ENCODE assay signal across 8 cellular contexts in genomic region chr5:159208508-159209437, GRCh38. TPM values are rescaled to one million over a fixed set of nuclear protein-coding genes. Genes with fewer than 3 reads are reported as not detected.
A peak's percentile ranks its signal among the peaks of the same experiment; 100 is the strongest.
DNase-seq lines count a peak whose midpoint lies in the region; ATAC-seq and TF ChIP-seq lines count a peak whose summit lies in the region.

No MANE protein-coding gene starts in this region.

- peaks cover 17% of the 10 kb centered on the region for H3K36me3 Mint-ChIP-seq in central memory CD8-positive, alpha-beta T cell (ENCODE audit: insufficient read depth)

- ATAC-seq in GM18858 (IDR thresholded peaks at IDR 0.05; ENCODE audit: unreplicated experiment) (peak; percentile 8), HG03103 (IDR thresholded peaks at IDR 0.05; ENCODE audit: low read depth, unreplicated experiment) (peak; percentile 2), HG03565 (IDR thresholded peaks at IDR 0.05; ENCODE audit: unreplicated experiment) (no peak)
- ATAC-seq in central memory CD8-positive, alpha-beta T cell (replicated peaks; ENCODE audit: extremely low read depth, poor library complexity, severe bottlenecking), result peak; percentile 10

- H3K4me3 Mint-ChIP-seq in central memory CD8-positive, alpha-beta T cell, result peak overlapping the region; percentile 99

- peaks cover 52% of the 10 kb centered on the region for H3K4me1 Mint-ChIP-seq in central memory CD8-positive, alpha-beta T cell

- H3K27me3 ChIP-seq in kidney epithelial cell (ENCODE audit: control insufficient read depth, insufficient read depth, low read length), result no peaks in the 10 kb centered on the region

- peak; percentile 52 for DNase-seq in AG08396 (ENCODE audit: low spot score)
- DNase-seq in SW480 (ENCODE audit: low spot score), result peak; percentile 56
- no peak for DNase-seq in central memory CD8-positive, alpha-beta T cell (ENCODE audit: low spot score in 2 of 2)
- DNase-seq in kidney epithelial cell (ENCODE audit: low read depth), result no peak
- peak; percentile 35 for DNase-seq in stimulated activated CD4-positive, alpha-beta T cell treated with anti-CD3 and anti-CD28 coated beads, Interleukin-12 subunit alpha, Interleukin-12 subunit beta, amount 100 ng/mL, for 4 hours

- peak overlapping the region; percentile 92 for H3K4me3 ChIP-seq in kidney epithelial cell (ENCODE audit: low read depth, low read length)

- H3K27me3 Mint-ChIP-seq in central memory CD8-positive, alpha-beta T cell, result no peaks in the 10 kb centered on the region

- H3K9me3 Mint-ChIP-seq in central memory CD8-positive, alpha-beta T cell, result no peaks in the 10 kb centered on the region

- H3K36me3 ChIP-seq in kidney epithelial cell (ENCODE audit: control insufficient read depth, insufficient read depth, low read length), result no peaks in the 10 kb centered on the region

- TF ChIP-seq CTCF in kidney epithelial cell (IDR thresholded peaks at IDR 0.05; ENCODE audit: insufficient read depth, low read length, poor library complexity, severe bottlenecking), result no peak

- H3K27ac Mint-ChIP-seq in central memory CD8-positive, alpha-beta T cell (ENCODE audit: low read depth), result peak overlapping the region; percentile 99

RNA-seq across cellular contexts. Expression of gene RNF145, which starts 0.6 kb away (rescaled TPM):
- 46.7 and 52.9 TPM in 2 replicates for total RNA-seq in kidney epithelial cell

RNA-seq across cellular contexts. Expression of gene UBLCP1, which starts 54.3 kb away (rescaled TPM):
- total RNA-seq in kidney epithelial cell, result 42.5 and 46.0 TPM in 2 replicates

Comparison
In these comparisons a context has a peak if more than half of its experiments do, and no peak if none do; other contexts are left out.
1. DNase-seq: peak in AG08396 (single experiment), SW480 (single experiment) and stimulated activated CD4-positive, alpha-beta T cell treated with anti-CD3 and anti-CD28 coated beads, Interleukin-12 subunit alpha, Interleukin-12 subunit beta, amount 100 ng/mL, for 4 hours (single experiment); none in central memory CD8-positive, alpha-beta T cell (0 of 2) and kidney epithelial cell (single experiment).